23 cellular contexts compared by ENCODE assay signal in genomic region chr13:40113644-40114304, GRCh38.
DNase-seq lines count a peak whose midpoint lies in the region; FAIRE-seq and TF ChIP-seq lines count a peak whose summit lies in the region.
"Had no signal": no experiment of that assay in that cellular context is flagged by ENCODE, and none has a peak within 500 bp of the region (broad histone marks: within the 10 kb centered on the region; RNA-seq: fewer than 3 reads in every experiment).

No MANE protein-coding gene starts in this region.

- TSS peak; percentile 34 for BruUV-seq in MCF 10A (replicated peaks; lab: Mats Ljungman, UMichigan)

- H3K4me3 ChIP-seq in breast epithelium (no peak overlapping the region), choroid plexus epithelial cell (ENCODE audit: low read depth, low read length) (no peak overlapping the region), uterus (no peak overlapping the region)
- H3K4me3 ChIP-seq: cardiac muscle cell, dorsolateral prefrontal cortex had no signal

- intact Hi-C loops in MCF 10A (cut with micrococcal nuclease) (no loop called here), breast epithelium (cut with DNase I; ENCODE audit: low total_unique reads) (no loop called here), uterus (cut with DNase I; ENCODE audit: low total_unique reads) (no loop called here)

- DNase-seq in MCF 10A (ENCODE audit: unreplicated experiment) (peak; percentile 86), breast epithelium (ENCODE audit: low spot score in 2 of 2) (no peak), choroid plexus epithelial cell (ENCODE audit: low read depth) (peak; percentile 61), uterus (peak in 1 of 2 donors; percentile 56), NCI-H2196 treated with DMSO at 0.1 percent for 48 hours (lab: John Stamatoyannopoulos, UW; ENCODE audit: unreplicated experiment) (no peak), SK-N-DZ (ENCODE audit: low spot score) (no peak)
- DNase-seq in activated effector memory CD4-positive, alpha-beta T cell treated with Interleukin-2 at 50 U/mL for 16 hours: no peak
- DNase-seq: activated CD4-positive, alpha-beta memory T cell treated with anti-CD3 and anti-CD28 coated beads, Interleukin-2, amount 10 ng/mL, durations not matched to agents 7 days and 5 days; activated naive CD8-positive, alpha-beta T cell treated with anti-CD3 and anti-CD28 coated beads for 36 hours; activated T-cell treated with anti-CD3 and anti-CD28 coated beads, Interleukin-2, amount 50 U/mL, for 24 hours; dorsolateral prefrontal cortex; erythroblast; islet precursor cell; NCI-H1694; NCI-H510A; SHP77 treated with DMSO at 0.1 percent for 48 hours; stimulated activated CD4-positive, alpha-beta T cell treated with anti-CD3 and anti-CD28 coated beads, Interleukin-12 subunit alpha, Interleukin-12 subunit beta, amount 100 ng/mL, for 4 hours had no signal

- no peak for TF ChIP-seq CTCF in MCF 10A (IDR thresholded peaks at IDR 0.05; ENCODE audit: unreplicated experiment)
- no peak for TF ChIP-seq CTCF in breast epithelium (IDR thresholded peaks at IDR 0.05)
- no peak for TF ChIP-seq CTCF in choroid plexus epithelial cell (conservative IDR thresholded peaks at IDR 0.05; ENCODE audit: low read depth, low read length)
- TF ChIP-seq CTCF in uterus (IDR thresholded peaks at IDR 0.05): no peak

- no peaks in the 10 kb centered on the region for H3K9me3 Mint-ChIP-seq in MCF 10A (ENCODE audit: unreplicated experiment)
- H3K9me3 Mint-ChIP-seq: activated T-cell treated with anti-CD3 and anti-CD28 coated beads, Interleukin-2, amount 50 U/mL, for 24 hours; nephron had no signal

- H3K4me1 Mint-ChIP-seq in MCF 10A (ENCODE audit: insufficient read depth, unreplicated experiment): peaks cover 81% of the 10 kb centered on the region

- H3K9me3 ChIP-seq in breast epithelium (no peaks in the 10 kb centered on the region), uterus (no peaks in the 10 kb centered on the region)

- POLR2A ChIA-PET in MCF 10A (lab: Yijun Ruan, JAX): interaction anchor here (0.5 to 3.0 kb wide), 21 partner anchors 11 to 947 kb away, joined by 3 to 49 read pairs (median 4); partner anchors contain the start of genes FOXO1 and WBP4

- no peak overlapping the region for H3K4me3 Mint-ChIP-seq in MCF 10A (ENCODE audit: unreplicated experiment)
- H3K4me3 Mint-ChIP-seq: activated CD4-positive, alpha-beta memory T cell treated with anti-CD3 and anti-CD28 coated beads, Interleukin-2, amount 10 ng/mL, durations not matched to agents 7 days and 5 days; activated naive CD8-positive, alpha-beta T cell treated with anti-CD3 and anti-CD28 coated beads for 36 hours; activated T-cell treated with anti-CD3 and anti-CD28 coated beads, Interleukin-2, amount 50 U/mL, for 24 hours; nephron had no signal

- H3K27ac Mint-ChIP-seq in MCF 10A (ENCODE audit: low read depth, unreplicated experiment): peak overlapping the region; percentile 99
- H3K27ac Mint-ChIP-seq: activated CD4-positive, alpha-beta memory T cell treated with anti-CD3 and anti-CD28 coated beads, Interleukin-2, amount 10 ng/mL, durations not matched to agents 7 days and 5 days; activated naive CD8-positive, alpha-beta T cell treated with anti-CD3 and anti-CD28 coated beads for 36 hours; activated T-cell treated with anti-CD3 and anti-CD28 coated beads, Interleukin-2, amount 50 U/mL, for 24 hours; nephron had no signal

- H3K4me1 ChIP-seq in breast epithelium (no peaks in the 10 kb centered on the region), uterus (peaks cover 4 to 15% of the 10 kb centered on the region in 2 donors)

- no peaks in the 10 kb centered on the region for H3K36me3 ChIP-seq in breast epithelium
- no peaks in the 10 kb centered on the region for H3K36me3 ChIP-seq in uterus
- H3K36me3 ChIP-seq: cardiac muscle cell had no signal

- CTCF ChIA-PET in MCF 10A (lab: Yijun Ruan, JAX): interaction anchor here (0.5 to 2.2 kb wide), 10 partner anchors 9 to 553 kb away, joined by 3 to 5 read pairs (median 4); partner anchors contain the start of gene FOXO1

- TF ChIP-seq POLR2A in breast epithelium (IDR thresholded peaks at IDR 0.05): no peak
- TF ChIP-seq POLR2A in uterus (IDR thresholded peaks at IDR 0.05): no peak

- H3K27me3 ChIP-seq in breast epithelium (no peaks in the 10 kb centered on the region), uterus (no peaks in the 10 kb centered on the region)
- H3K27me3 ChIP-seq: cardiac muscle cell, dorsolateral prefrontal cortex had no signal

- H3K27ac ChIP-seq in breast epithelium: no peak overlapping the region
- H3K27ac ChIP-seq in uterus: peak overlapping the region; percentile 84
- H3K27ac ChIP-seq: 22Rv1, C4-2B, cardiac muscle cell had no signal

- peak; percentile 99 for FAIRE-seq in islet of Langerhans (lab: Jason Lieb, UNC)
- FAIRE-seq: GM12892 had no signal

- no peaks in the 10 kb centered on the region for H3K36me3 Mint-ChIP-seq in MCF 10A (ENCODE audit: insufficient read depth, unreplicated experiment)
- H3K36me3 Mint-ChIP-seq: activated naive CD8-positive, alpha-beta T cell treated with anti-CD3 and anti-CD28 coated beads for 36 hours had no signal

- H3K27me3 Mint-ChIP-seq in MCF 10A (ENCODE audit: insufficient read depth, unreplicated experiment): no peaks in the 10 kb centered on the region
- H3K27me3 Mint-ChIP-seq: activated naive CD8-positive, alpha-beta T cell treated with anti-CD3 and anti-CD28 coated beads for 36 hours; activated T-cell treated with anti-CD3 and anti-CD28 coated beads, Interleukin-2, amount 50 U/mL, for 24 hours had no signal

Comparison
In these comparisons a context has a peak if more than half of its experiments do, and no peak if none do; other contexts are left out.
1. DNase-seq: peak in MCF 10A (single experiment) and choroid plexus epithelial cell (single experiment); none in breast epithelium (0 of 2), activated effector memory CD4-positive, alpha-beta T cell treated with Interleukin-2 at 50 U/mL for 16 hours (single experiment), NCI-H2196 treated with DMSO at 0.1 percent for 48 hours (single experiment) and SK-N-DZ (single experiment).
2. H3K27ac ChIP-seq: peak in uterus (2 of 2); none in breast epithelium (0 of 2).